Comparison of ENCODE assay signal across 8 cellular contexts in the genomic region with DNA sequence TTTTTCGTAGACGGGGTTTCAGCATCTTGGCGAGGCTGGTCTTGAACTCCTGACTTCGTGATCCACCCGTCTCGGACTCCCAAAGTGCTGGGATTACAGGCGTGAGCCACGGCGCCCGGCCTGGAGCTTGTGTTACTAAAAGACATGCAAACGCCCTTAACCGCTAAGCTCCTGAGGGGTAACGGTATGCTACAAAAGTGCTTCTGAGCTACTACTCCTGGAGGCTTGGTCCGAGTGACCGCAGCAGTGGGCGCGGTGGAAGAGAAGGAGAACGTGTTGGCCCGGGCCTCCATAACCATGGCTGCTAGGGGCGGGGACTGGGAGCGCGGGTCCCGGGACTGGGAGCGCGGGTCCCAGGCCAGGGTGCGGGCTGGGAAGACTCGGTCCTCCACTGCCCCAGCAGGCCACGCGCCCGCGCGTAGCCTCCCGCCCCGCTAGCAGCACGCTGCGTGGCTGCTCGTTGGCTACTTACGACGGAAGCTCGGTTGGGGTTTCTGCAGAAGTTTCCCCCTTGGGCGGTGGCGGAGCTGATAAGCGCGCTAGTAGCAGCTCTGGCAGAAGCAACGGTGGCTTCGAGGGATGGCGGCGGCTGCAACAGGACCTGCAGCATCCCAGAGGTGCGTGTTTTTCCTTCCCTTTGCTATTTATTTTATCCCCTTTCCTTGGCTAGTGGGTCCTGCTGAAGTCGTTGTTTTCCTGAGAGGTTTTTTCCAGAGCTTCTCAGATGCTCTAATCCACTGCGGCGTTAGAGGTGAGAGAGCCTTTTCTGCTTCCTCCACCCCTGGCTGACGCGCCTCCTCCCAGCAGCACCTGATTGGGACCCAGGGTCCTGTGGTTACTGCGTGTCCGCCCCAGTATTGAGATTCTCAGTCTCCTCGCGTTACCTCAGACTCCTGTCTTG.
DNase-seq lines count a peak whose midpoint lies in the region; ATAC-seq and TF ChIP-seq lines count a peak whose summit lies in the region.

No MANE protein-coding gene starts in this region.

- peak overlapping the region; percentile 94 for H3K4me2 ChIP-seq in smooth muscle cell

- H3K4me1 ChIP-seq in smooth muscle cell (ENCODE audit: low read depth): no peaks in the 10 kb centered on the region

- no peaks in the 10 kb centered on the region for H3K27me3 ChIP-seq in H7 (ENCODE audit: control insufficient read depth, insufficient read depth, low read length)
- no peaks in the 10 kb centered on the region for H3K27me3 ChIP-seq in smooth muscle cell (ENCODE audit: low read depth)

- H3K27ac Mint-ChIP-seq in central memory CD8-positive, alpha-beta T cell (ENCODE audit: low read depth): peak overlapping the region; percentile 86

- H3K9ac ChIP-seq in smooth muscle cell (ENCODE audit: low read depth): no peak overlapping the region

- peaks cover 36% of the 10 kb centered on the region for H3K4me1 Mint-ChIP-seq in central memory CD8-positive, alpha-beta T cell

- DNase-seq in AG20443 (ENCODE audit: low spot score) (peak; percentile 92), H7 (peak; percentile 82), NCI-H2196 treated with DMSO at 0.1 percent for 48 hours (lab: John Stamatoyannopoulos, UW; ENCODE audit: unreplicated experiment) (peak; percentile 64), inferior parietal cortex (ENCODE audit: extremely low spot score) (peak; percentile 89), smooth muscle cell (lab: John Stamatoyannopoulos, UW; ENCODE audit: unreplicated experiment) (peak; percentile 13)
- peak; percentile 56 for DNase-seq in activated CD4-positive, alpha-beta T cell treated with anti-CD3 and anti-CD28 coated beads for 1 hour
- peak; percentile 45 to 61 for DNase-seq in central memory CD8-positive, alpha-beta T cell (ENCODE audit: low spot score in 2 of 2)

- no peaks in the 10 kb centered on the region for H4K20me1 ChIP-seq in smooth muscle cell (ENCODE audit: low read depth)

- H3K27me3 Mint-ChIP-seq in central memory CD8-positive, alpha-beta T cell: no peaks in the 10 kb centered on the region

- peak; percentile 93 for ATAC-seq in central memory CD8-positive, alpha-beta T cell (replicated peaks; ENCODE audit: extremely low read depth, poor library complexity, severe bottlenecking)
- ATAC-seq in GM21447 (IDR thresholded peaks at IDR 0.05; ENCODE audit: unreplicated experiment): no peak

- no peaks in the 10 kb centered on the region for H3F3A ChIP-seq in smooth muscle cell (ENCODE audit: low read depth)

- no peaks in the 10 kb centered on the region for H3K79me2 ChIP-seq in smooth muscle cell (ENCODE audit: low read depth)

- TF ChIP-seq CTCF in smooth muscle cell (IDR thresholded peaks at IDR 0.05; ENCODE audit: borderline replicate concordance, insufficient read depth, poor library complexity, severe bottlenecking): no peak

- WGBS in smooth muscle cell (ENCODE audit: low lambda C conversion rate): 3% methylated on average over 53 of the region's 58 CpGs

- H3K9me3 ChIP-seq in smooth muscle cell (replicated peaks; ENCODE audit: low read depth): no peaks in the 10 kb centered on the region

- H3K36me3 ChIP-seq in H7 (replicated peaks; ENCODE audit: control insufficient read depth, insufficient read depth, low read length) (no peaks in the 10 kb centered on the region), smooth muscle cell (ENCODE audit: low read depth) (no peaks in the 10 kb centered on the region)

- peaks cover 3% of the 10 kb centered on the region for H3K36me3 Mint-ChIP-seq in central memory CD8-positive, alpha-beta T cell (ENCODE audit: insufficient read depth)

- peak overlapping the region; percentile 89 for H3K4me3 Mint-ChIP-seq in central memory CD8-positive, alpha-beta T cell

- H2AFZ ChIP-seq in smooth muscle cell (ENCODE audit: low read depth): peak overlapping the region; percentile 98

- H3K4me3 ChIP-seq in H7 (ENCODE audit: insufficient read depth, low read depth, low read length) (peak overlapping the region; percentile 79), smooth muscle cell (peak overlapping the region; percentile 76)

- no peak overlapping the region for H3K27ac ChIP-seq in smooth muscle cell (ENCODE audit: low read depth)

- H3K9me3 Mint-ChIP-seq in central memory CD8-positive, alpha-beta T cell: no peaks in the 10 kb centered on the region

Comparison
In these comparisons a context has a peak if more than half of its experiments do, and no peak if none do; other contexts are left out.
1. DNase-seq: peak in every context shown above with its lines; median percentile 92 in AG20443; 89 in inferior parietal cortex; 82 in H7; 64 in NCI-H2196 treated with DMSO at 0.1 percent for 48 hours; 56 in activated CD4-positive, alpha-beta T cell treated with anti-CD3 and anti-CD28 coated beads for 1 hour; 53 in central memory CD8-positive, alpha-beta T cell; 13 in smooth muscle cell.